In genomic region chr1:234909851-234910250, GRCh38 we compare ENCODE assay signal across 29 cellular contexts.
"Had no signal": no experiment of that assay in that cellular context is flagged by ENCODE, and none has a peak within 500 bp of the region (broad histone marks: within the 10 kb centered on the region; RNA-seq: fewer than 3 reads in every experiment).

No MANE protein-coding gene starts in this region.

- H3K36me3 Mint-ChIP-seq: activated CD4-positive, alpha-beta memory T cell treated with anti-CD3 and anti-CD28 coated beads for 36 hours; activated CD8-positive, alpha-beta memory T cell treated with anti-CD3 and anti-CD28 coated beads, Interleukin-2, amount 10 ng/mL, durations not matched to agents 7 days and 5 days; activated naive CD4-positive, alpha-beta T cell treated with anti-CD3 and anti-CD28 coated beads, Interleukin-2, amount 10 ng/mL, durations not matched to agents 7 days and 5 days; T-cell had no signal

- H3K4me3 Mint-ChIP-seq: activated CD4-positive, alpha-beta memory T cell treated with anti-CD3 and anti-CD28 coated beads for 36 hours; activated CD4-positive, alpha-beta T cell treated with anti-CD3 and anti-CD28 coated beads for 36 hours; activated CD4-positive, alpha-beta T cell treated with anti-CD3 and anti-CD28 coated beads, Interleukin-2, amount 10 ng/mL, durations not matched to agents 24 days and 14 days; activated CD8-positive, alpha-beta memory T cell treated with anti-CD3 and anti-CD28 coated beads, Interleukin-2, amount 10 ng/mL, durations not matched to agents 7 days and 5 days; activated CD8-positive, alpha-beta T cell treated with anti-CD3 and anti-CD28 coated beads, Interleukin-2, amount 10 ng/mL, durations not matched to agents 7 days and 5 days; activated naive CD4-positive, alpha-beta T cell treated with anti-CD3 and anti-CD28 coated beads, Interleukin-2, amount 10 ng/mL, durations not matched to agents 7 days and 5 days; activated T-cell treated with anti-CD3 and anti-CD28 coated beads, Interleukin-2, amount 50 U/mL, for 72 hours; T-cell; T-helper 1 cell treated with Interleukin-12 subunit alpha and Interleukin-12 subunit beta and Interleukin-4 antibody, amounts not matched to agents 30 μg/mL and 1 μg/mL, for 36 hours; T-helper 2 cell treated with Interferon-gamma antibody and Interleukin-4, amounts not matched to agents 5 μg/mL and 100 μg/mL, for 36 hours had no signal

- H3K27me3 Mint-ChIP-seq: activated CD4-positive, alpha-beta memory T cell treated with anti-CD3 and anti-CD28 coated beads for 36 hours; activated CD4-positive, alpha-beta T cell treated with anti-CD3 and anti-CD28 coated beads for 36 hours; activated CD4-positive, alpha-beta T cell treated with anti-CD3 and anti-CD28 coated beads, Interleukin-2, amount 10 ng/mL, durations not matched to agents 24 days and 14 days; activated CD8-positive, alpha-beta memory T cell treated with anti-CD3 and anti-CD28 coated beads, Interleukin-2, amount 10 ng/mL, durations not matched to agents 7 days and 5 days; activated naive CD4-positive, alpha-beta T cell treated with anti-CD3 and anti-CD28 coated beads, Interleukin-2, amount 10 ng/mL, durations not matched to agents 7 days and 5 days; T-cell had no signal

- H3K27ac ChIP-seq: adrenal gland, body of pancreas, colonic mucosa, epithelial cell of prostate, esophagus squamous epithelium had no signal

- DNase-seq: activated CD4-positive, alpha-beta memory T cell treated with anti-CD3 and anti-CD28 coated beads for 36 hours; activated CD4-positive, alpha-beta T cell treated with anti-CD3 and anti-CD28 coated beads for 36 hours; activated CD4-positive, alpha-beta T cell treated with anti-CD3 and anti-CD28 coated beads, Interleukin-2, amount 10 ng/mL, durations not matched to agents 24 days and 14 days; activated CD4-positive, CD25-positive, alpha-beta regulatory T cell; activated CD4-positive, CD25-positive, alpha-beta regulatory T cell treated with anti-CD3 and anti-CD28 coated beads, Interleukin-2, amount 50 U/mL, for 72 hours; activated CD8-positive, alpha-beta memory T cell treated with anti-CD3 and anti-CD28 coated beads, Interleukin-2, amount 10 ng/mL, durations not matched to agents 7 days and 5 days; activated CD8-positive, alpha-beta memory T cell treated with anti-CD3 and anti-CD28 coated beads, Interleukin-2, amount 50 U/mL, for 4 hours; activated CD8-positive, alpha-beta T cell treated with anti-CD3 and anti-CD28 coated beads, Interleukin-2, amount 10 ng/mL, durations not matched to agents 7 days and 5 days; activated gamma-delta T cell; activated naive CD4-positive, alpha-beta T cell; activated naive CD4-positive, alpha-beta T cell treated with anti-CD3 and anti-CD28 coated beads, Interleukin-2, amount 10 ng/mL, durations not matched to agents 7 days and 5 days; activated T-cell treated with anti-CD3 and anti-CD28 coated beads, Interleukin-2, amount 50 U/mL, for 1 hour; activated T-cell treated with anti-CD3 and anti-CD28 coated beads, Interleukin-2, amount 50 U/mL, for 72 hours; adrenal gland; amygdala; body of pancreas; caudate nucleus; colonic mucosa; effector CD8-positive, alpha-beta T cell; esophagus squamous epithelium; foreskin melanocyte; heart right ventricle; T-cell; T1000 had no signal

- H3K4me3 ChIP-seq: adrenal gland, body of pancreas, colonic mucosa, esophagus squamous epithelium, gastroesophageal sphincter, heart right ventricle had no signal

- H3K4me1 ChIP-seq: adrenal gland, colonic mucosa had no signal

- H3K27ac Mint-ChIP-seq: activated CD4-positive, alpha-beta memory T cell treated with anti-CD3 and anti-CD28 coated beads for 36 hours; activated CD4-positive, alpha-beta T cell treated with anti-CD3 and anti-CD28 coated beads for 36 hours; activated CD4-positive, alpha-beta T cell treated with anti-CD3 and anti-CD28 coated beads, Interleukin-2, amount 10 ng/mL, durations not matched to agents 24 days and 14 days; activated CD8-positive, alpha-beta T cell treated with anti-CD3 and anti-CD28 coated beads, Interleukin-2, amount 10 ng/mL, durations not matched to agents 7 days and 5 days; activated naive CD4-positive, alpha-beta T cell treated with anti-CD3 and anti-CD28 coated beads, Interleukin-2, amount 10 ng/mL, durations not matched to agents 7 days and 5 days; activated naive CD4-positive, alpha-beta T cell treated with anti-CD3 and anti-CD28 coated beads, Interleukin-2, amount 50 U/mL, for 72 hours; T-helper 1 cell treated with Interleukin-12 subunit alpha and Interleukin-12 subunit beta and Interleukin-4 antibody, amounts not matched to agents 30 μg/mL and 1 μg/mL, for 36 hours had no signal

- H3K9me3 ChIP-seq: adrenal gland, body of pancreas, colonic mucosa, esophagus squamous epithelium, gastroesophageal sphincter, heart right ventricle had no signal

- H3K36me3 ChIP-seq: adrenal gland, colonic mucosa, esophagus squamous epithelium, gastroesophageal sphincter, heart right ventricle had no signal

- ATAC-seq: activated CD4-positive, alpha-beta T cell treated with anti-CD3 and anti-CD28 coated beads for 36 hours; activated CD8-positive, alpha-beta memory T cell treated with anti-CD3 and anti-CD28 coated beads, Interleukin-2, amount 10 ng/mL, durations not matched to agents 7 days and 5 days; activated CD8-positive, alpha-beta T cell treated with anti-CD3 and anti-CD28 coated beads, Interleukin-2, amount 10 ng/mL, durations not matched to agents 7 days and 5 days; activated naive CD4-positive, alpha-beta T cell treated with anti-CD3 and anti-CD28 coated beads, Interleukin-2, amount 50 U/mL, for 72 hours; activated T-cell treated with anti-CD3 and anti-CD28 coated beads, Interleukin-2, amount 50 U/mL, for 72 hours; body of pancreas; gastroesophageal sphincter; heart right ventricle; T-cell had no signal

- H3K27me3 ChIP-seq: adrenal gland, body of pancreas, colonic mucosa, esophagus squamous epithelium, gastroesophageal sphincter, heart right ventricle had no signal
